Comparison of ENCODE assay signal across 14 cellular contexts in genomic region chr3:128274837-128275236, GRCh38.
DNase-seq lines count a peak whose midpoint lies in the region; ATAC-seq, FAIRE-seq and TF ChIP-seq lines count a peak whose summit lies in the region.
"Had no signal": no experiment of that assay in that cellular context is flagged by ENCODE, and none has a peak within 500 bp of the region (broad histone marks: within the 10 kb centered on the region; RNA-seq: fewer than 3 reads in every experiment).

No MANE protein-coding gene starts in this region.

- H3K4me3 ChIP-seq in SK-N-SH (ENCODE audit: low read depth in 2 of 2, low read length in 1 of 2) (no peak overlapping the region), astrocyte (ENCODE audit: insufficient read depth, low read depth, low read length) (no peak overlapping the region), foreskin fibroblast (ENCODE audit: low read depth in 1 of 2, low read length in 2 of 2) (no peak overlapping the region)
- H3K4me3 ChIP-seq: skin epidermis had no signal

- H3K9me2 ChIP-seq in SK-N-SH, result no peaks in the 10 kb centered on the region

- peak; percentile 90 for FAIRE-seq in astrocyte (lab: Jason Lieb, UNC)

- no peak overlapping the region for H3K4me3 Mint-ChIP-seq in astrocyte (ENCODE audit: unreplicated experiment)
- no peak overlapping the region for H3K4me3 Mint-ChIP-seq in immature natural killer cell
- H3K4me3 Mint-ChIP-seq: dendritic cell treated with granulocyte-macrophage colony-stimulating factor and Interleukin-4, amounts not matched to agents 40 ng/mL and 50 ng/mL, for 4 days had no signal

- H3K79me2 ChIP-seq in SK-N-SH (ENCODE audit: insufficient read depth), result no peaks in the 10 kb centered on the region
- H3K79me2 ChIP-seq in astrocyte (ENCODE audit: insufficient read depth, low read length), result no peaks in the 10 kb centered on the region

- POLR2A ChIA-PET in SK-N-SH (lab: Yijun Ruan, JAX), result no interaction called here

- H3K27ac Mint-ChIP-seq in astrocyte (ENCODE audit: unreplicated experiment), result peak overlapping the region; percentile 6
- no peak overlapping the region for H3K27ac Mint-ChIP-seq in immature natural killer cell
- H3K27ac Mint-ChIP-seq: dendritic cell treated with granulocyte-macrophage colony-stimulating factor and Interleukin-4, amounts not matched to agents 40 ng/mL and 50 ng/mL, for 4 days had no signal

- H3K4me1 ChIP-seq in SK-N-SH (ENCODE audit: control insufficient read depth in 1 of 2, insufficient read depth in 2 of 2, low read depth in 1 of 2, low read length in 1 of 2) (peaks cover 35 to 97% of the 10 kb centered on the region in 2 experiments), astrocyte (ENCODE audit: insufficient read depth, low read length) (peaks cover 49% of the 10 kb centered on the region)

- CTCF ChIA-PET in SK-N-SH (lab: Yijun Ruan, JAX), result interaction anchor here (0.8 to 2.0 kb wide), 9 partner anchors 9 to 221 kb away, joined by 3 to 6 read pairs (median 4); no protein-coding TSS in a partner anchor

- H3K4me2 ChIP-seq in SK-N-SH, result peak overlapping the region; percentile 63; the same call in 1 of the 2 replicates
- peak overlapping the region; percentile 74 for H3K4me2 ChIP-seq in astrocyte (ENCODE audit: low read length)

- TF ChIP-seq RAD21 in SK-N-SH (IDR thresholded peaks at IDR 0.05; ENCODE audit: low read length), result no peak

- H3F3A ChIP-seq in SK-N-SH (replicated peaks; ENCODE audit: insufficient read depth), result peaks cover 8% of the 10 kb centered on the region

- H3K36me3 Mint-ChIP-seq in astrocyte (ENCODE audit: low read depth, unreplicated experiment) (peaks cover 5% of the 10 kb centered on the region), immature natural killer cell (peaks cover 0 to 6% (median 0%) of the 10 kb centered on the region in 3 donors)

- no peak for TF ChIP-seq EP300 in SK-N-SH (IDR thresholded peaks at IDR 0.05; ENCODE audit: borderline replicate concordance in 1 of 2, low read depth in 1 of 2, low read length in 1 of 2)

- ATAC-seq in SK-N-SH treated with all-trans-retinoic acid at 6 μM for 48 hours, result no peak; the same call in 2 of the 3 replicates
- no peak for ATAC-seq in HG02973 (IDR thresholded peaks at IDR 0.05; ENCODE audit: unreplicated experiment)

- H3K27ac ChIP-seq in SK-N-SH (ENCODE audit: low read depth in 2 of 2, low read length in 1 of 2) (peak overlapping the region; percentile 54 to 100), astrocyte (ENCODE audit: low read depth, low read length) (peak overlapping the region; percentile 5)
- H3K27ac ChIP-seq: 22Rv1, skin epidermis had no signal

- H3K27me3 Mint-ChIP-seq in astrocyte (ENCODE audit: low read depth, unreplicated experiment) (peaks cover 15% of the 10 kb centered on the region), immature natural killer cell (ENCODE audit: low read depth in 3 of 3) (peaks cover 0 to 5% (median 0%) of the 10 kb centered on the region in 3 donors)
- H3K27me3 Mint-ChIP-seq: dendritic cell treated with granulocyte-macrophage colony-stimulating factor and Interleukin-4, amounts not matched to agents 40 ng/mL and 50 ng/mL, for 4 days had no signal

- H3K9ac ChIP-seq in SK-N-SH, result no peak overlapping the region; the same call in 1 of the 2 replicates
- H3K9ac ChIP-seq in astrocyte (ENCODE audit: low read length), result no peak overlapping the region

- peak; percentile 10; the same call in 1 of the 2 replicates for TF ChIP-seq CTCF in SK-N-SH (IDR thresholded peaks at IDR 0.05)
- peak; percentile 7 for TF ChIP-seq CTCF in astrocyte (IDR thresholded peaks at IDR 0.05; ENCODE audit: insufficient read depth, low read depth, low read length)
- TF ChIP-seq CTCF in foreskin fibroblast (IDR thresholded peaks at IDR 0.05; ENCODE audit: low read depth, low read length), result no peak

- DNase-seq in SK-N-SH (no peak), astrocyte (ENCODE audit: low read depth) (peak; percentile 96), foreskin fibroblast (peak; percentile 64 to 73), ureter (ENCODE audit: low spot score) (peak; percentile 48), immature natural killer cell (no peak), NOMO-1 (lab: John Stamatoyannopoulos, UW; ENCODE audit: unreplicated experiment in 2 of 2) (no peak)
- DNase-seq: activated effector memory CD4-positive, alpha-beta T cell treated with anti-CD3 and anti-CD28 coated beads, Interleukin-2, amount 50 U/mL, for 16 hours; Karpas-422; SHP77 treated with DMSO at 0.1 percent for 48 hours had no signal

- H4K20me1 ChIP-seq in SK-N-SH (ENCODE audit: insufficient read depth), result no peaks in the 10 kb centered on the region
- no peaks in the 10 kb centered on the region for H4K20me1 ChIP-seq in astrocyte (ENCODE audit: insufficient read depth, low read length)

- peaks cover 2% of the 10 kb centered on the region for H3K9me3 Mint-ChIP-seq in astrocyte (ENCODE audit: unreplicated experiment)
- no peaks in the 10 kb centered on the region for H3K9me3 Mint-ChIP-seq in immature natural killer cell
- H3K9me3 Mint-ChIP-seq: dendritic cell treated with granulocyte-macrophage colony-stimulating factor and Interleukin-4, amounts not matched to agents 40 ng/mL and 50 ng/mL, for 4 days had no signal

- H3K27me3 ChIP-seq in SK-N-SH (ENCODE audit: insufficient read depth) (no peaks in the 10 kb centered on the region), astrocyte (ENCODE audit: insufficient read depth, low read length) (no peaks in the 10 kb centered on the region)

- WGBS in SK-N-SH (ENCODE audit: low lambda C conversion rate), result 81% methylated on average over 7 of the region's 7 CpGs

- H3K4me1 Mint-ChIP-seq in astrocyte (ENCODE audit: low read depth, unreplicated experiment) (peaks cover 24% of the 10 kb centered on the region), immature natural killer cell (peaks cover 0 to 3% of the 10 kb centered on the region in 2 donors)

- H3K36me3 ChIP-seq in SK-N-SH (replicated peaks in 1 of 2; ENCODE audit: control insufficient read depth in 1 of 2, insufficient read depth in 2 of 2, low read length in 1 of 2), result no peaks in the 10 kb centered on the region
- H3K36me3 ChIP-seq in astrocyte (ENCODE audit: insufficient read depth, low read length), result no peaks in the 10 kb centered on the region

- no peaks in the 10 kb centered on the region for H3K9me3 ChIP-seq in SK-N-SH
- H3K9me3 ChIP-seq in astrocyte (ENCODE audit: insufficient read depth, low read depth, low read length), result no peaks in the 10 kb centered on the region

- H2AFZ ChIP-seq in SK-N-SH (ENCODE audit: low read depth) (no peak overlapping the region), astrocyte (ENCODE audit: low read depth, low read length) (no peak overlapping the region)

TF ChIP-seq in SK-N-SH, 30 proteins besides CTCF, POLR2A, EP300 and RAD21 (continues in another document):
- TF ChIP-seq TEAD4 (IDR thresholded peaks at IDR 0.05; ENCODE audit: borderline replicate concordance, insufficient read depth) (no peak), POLR2AphosphoS5 (IDR thresholded peaks at IDR 0.05; ENCODE audit: low read depth, low read length) (no peak), RXRA (IDR thresholded peaks at IDR 0.05; ENCODE audit: borderline replicate concordance, low read depth) (no peak), TCF12 (IDR thresholded peaks at IDR 0.05) (peak; percentile 43), SMC3 (IDR thresholded peaks at IDR 0.05; ENCODE audit: low read depth, low read length) (no peak), JUND (IDR thresholded peaks at IDR 0.05) (peak; percentile 50; the same call in 1 of the 2 replicates), PBX3 (IDR thresholded peaks at IDR 0.05) (no peak), NRF1 (IDR thresholded peaks at IDR 0.05; ENCODE audit: low read depth, low read length) (no peak), TAF1 (IDR thresholded peaks at IDR 0.05; ENCODE audit: borderline replicate concordance, low read depth, low read length) (no peak), YY1 (IDR thresholded peaks at IDR 0.05; ENCODE audit: low read depth) (no peak), GABPA (IDR thresholded peaks at IDR 0.05; ENCODE audit: low read depth) (no peak)

TF ChIP-seq in SK-N-SH treated with all-trans-retinoic acid at 6 μM for 48 hours, 23 proteins besides CTCF, POLR2A, EP300 and RAD21 (continues in another document):
- TF ChIP-seq TSHZ2 (CRISPR knock-in tag; IDR thresholded peaks at IDR 0.05) (no peak), ZFP30 (CRISPR knock-in tag; IDR thresholded peaks at IDR 0.05) (no peak), SNAI2 (CRISPR knock-in tag; IDR thresholded peaks at IDR 0.05) (no peak), TOX (CRISPR knock-in tag; IDR thresholded peaks at IDR 0.05; ENCODE audit: borderline replicate concordance) (no peak), RARB (CRISPR knock-in tag; IDR thresholded peaks at IDR 0.05) (no peak), ISL1 (CRISPR knock-in tag; IDR thresholded peaks at IDR 0.05) (no peak)

Comparison
In these comparisons a context has a peak if more than half of its experiments do, and no peak if none do; other contexts are left out.
1. DNase-seq: peak in astrocyte (single experiment), foreskin fibroblast (2 of 2) and ureter (single experiment); none in SK-N-SH (single experiment), immature natural killer cell (0 of 3) and NOMO-1 (0 of 2).